In the genomic region with DNA sequence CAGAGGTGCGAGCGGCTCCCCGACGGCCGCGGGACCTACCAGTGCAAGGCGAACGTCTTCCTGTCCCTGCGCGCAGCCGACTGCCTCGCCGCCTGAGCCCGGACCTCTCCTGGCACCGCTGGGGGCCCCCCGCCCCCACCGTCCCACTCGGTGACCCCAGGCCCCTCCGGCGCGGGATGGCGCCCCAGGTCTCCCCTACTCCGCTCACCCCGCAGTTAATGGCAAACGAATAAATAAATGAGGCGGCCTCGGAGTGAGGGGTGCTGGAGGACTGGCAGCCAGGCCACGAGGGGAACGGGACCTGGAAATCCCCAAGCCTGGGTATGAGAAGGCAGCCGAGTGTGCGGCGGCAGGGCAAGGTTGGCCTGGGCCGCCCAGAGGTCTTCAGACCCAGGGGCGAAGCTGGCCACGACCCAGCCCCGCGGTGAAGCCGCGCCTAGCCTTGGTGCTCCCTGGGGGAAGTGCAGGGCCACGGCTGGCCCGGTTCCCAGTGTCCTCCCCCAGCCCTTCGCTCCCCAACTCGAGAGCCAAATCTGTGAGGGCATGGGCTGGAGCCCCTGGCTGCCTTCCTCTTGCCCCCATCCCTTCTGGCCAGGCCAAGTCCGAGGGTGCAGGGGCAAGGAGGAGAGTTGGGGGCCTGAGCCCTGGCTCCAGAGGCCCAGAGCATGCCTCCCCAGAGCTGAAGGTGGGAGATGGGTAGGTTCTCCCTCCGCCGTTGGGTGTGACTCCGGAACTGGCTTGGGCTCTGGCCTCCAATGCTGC, we compare ENCODE assay signal across 1 cellular context.
A peak's percentile ranks its signal among the peaks of the same experiment; 100 is the strongest.
TF ChIP-seq lines count a peak whose summit lies in the region.

No MANE protein-coding gene starts in this region.

TF ChIP-seq in HepG2, 621 proteins besides CTCF, POLR2A, EP300 and RAD21 (continued from another document and continues in another):
- TF ChIP-seq AHDC1 (CRISPR knock-in tag; IDR thresholded peaks at IDR 0.05; ENCODE audit: borderline replicate concordance) = no peak
- TF ChIP-seq, protein P1, sequence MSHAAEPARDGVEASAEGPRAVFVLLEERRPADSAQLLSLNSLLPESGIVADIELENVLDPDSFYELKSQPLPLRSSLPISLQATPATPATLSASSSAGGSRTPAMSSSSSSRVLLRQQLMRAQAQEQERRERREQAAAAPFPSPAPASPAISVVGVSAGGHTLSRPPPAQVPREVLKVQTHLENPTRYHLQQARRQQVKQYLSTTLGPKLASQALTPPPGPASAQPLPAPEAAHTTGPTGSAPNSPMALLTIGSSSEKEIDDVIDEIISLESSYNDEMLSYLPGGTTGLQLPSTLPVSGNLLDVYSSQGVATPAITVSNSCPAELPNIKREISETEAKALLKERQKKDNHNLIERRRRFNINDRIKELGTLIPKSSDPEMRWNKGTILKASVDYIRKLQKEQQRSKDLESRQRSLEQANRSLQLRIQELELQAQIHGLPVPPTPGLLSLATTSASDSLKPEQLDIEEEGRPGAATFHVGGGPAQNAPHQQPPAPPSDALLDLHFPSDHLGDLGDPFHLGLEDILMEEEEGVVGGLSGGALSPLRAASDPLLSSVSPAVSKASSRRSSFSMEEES (CRISPR knock-in tag; IDR thresholded peaks at IDR 0.05) = no peak
- peak; percentile 80 for TF ChIP-seq PATZ1 (CRISPR knock-in tag; IDR thresholded peaks at IDR 0.05)
- no peak for TF ChIP-seq SIX1 (CRISPR knock-in tag; IDR thresholded peaks at IDR 0.05; ENCODE audit: borderline replicate concordance)
- no peak for TF ChIP-seq JDP2 (CRISPR knock-in tag; IDR thresholded peaks at IDR 0.05; ENCODE audit: borderline replicate concordance)
- TF ChIP-seq ZMYM2 (CRISPR knock-in tag; IDR thresholded peaks at IDR 0.05) = no peak
- TF ChIP-seq ZNF563 (CRISPR knock-in tag; IDR thresholded peaks at IDR 0.05) = 0 out of 2 replicates have a peak, but pooled peaks have one; percentile 63
- TF ChIP-seq GMEB2 (CRISPR knock-in tag; IDR thresholded peaks at IDR 0.05; ENCODE audit: low read depth) = no peak
- TF ChIP-seq ATF5 (CRISPR knock-in tag; IDR thresholded peaks at IDR 0.05; ENCODE audit: low read depth) = no peak
- no peak for TF ChIP-seq ZNF232 (CRISPR knock-in tag; IDR thresholded peaks at IDR 0.05; ENCODE audit: borderline replicate concordance)
- peak; percentile 78; the same call in 1 of the 2 replicates for TF ChIP-seq ZNF274 (CRISPR knock-in tag; IDR thresholded peaks at IDR 0.05)
- TF ChIP-seq CBX1 (IDR thresholded peaks at IDR 0.05; ENCODE audit: low read depth) = no peak
- no peak for TF ChIP-seq ZSCAN20 (CRISPR knock-in tag; IDR thresholded peaks at IDR 0.05; ENCODE audit: borderline replicate concordance)
- no peak for TF ChIP-seq ELK4 (CRISPR knock-in tag; IDR thresholded peaks at IDR 0.05; ENCODE audit: borderline replicate concordance)
- TF ChIP-seq HDAC2 (CRISPR knock-in tag; IDR thresholded peaks at IDR 0.05) = 0 out of 2 replicates have a peak, but pooled peaks have one; percentile 20
- TF ChIP-seq, protein P2, sequence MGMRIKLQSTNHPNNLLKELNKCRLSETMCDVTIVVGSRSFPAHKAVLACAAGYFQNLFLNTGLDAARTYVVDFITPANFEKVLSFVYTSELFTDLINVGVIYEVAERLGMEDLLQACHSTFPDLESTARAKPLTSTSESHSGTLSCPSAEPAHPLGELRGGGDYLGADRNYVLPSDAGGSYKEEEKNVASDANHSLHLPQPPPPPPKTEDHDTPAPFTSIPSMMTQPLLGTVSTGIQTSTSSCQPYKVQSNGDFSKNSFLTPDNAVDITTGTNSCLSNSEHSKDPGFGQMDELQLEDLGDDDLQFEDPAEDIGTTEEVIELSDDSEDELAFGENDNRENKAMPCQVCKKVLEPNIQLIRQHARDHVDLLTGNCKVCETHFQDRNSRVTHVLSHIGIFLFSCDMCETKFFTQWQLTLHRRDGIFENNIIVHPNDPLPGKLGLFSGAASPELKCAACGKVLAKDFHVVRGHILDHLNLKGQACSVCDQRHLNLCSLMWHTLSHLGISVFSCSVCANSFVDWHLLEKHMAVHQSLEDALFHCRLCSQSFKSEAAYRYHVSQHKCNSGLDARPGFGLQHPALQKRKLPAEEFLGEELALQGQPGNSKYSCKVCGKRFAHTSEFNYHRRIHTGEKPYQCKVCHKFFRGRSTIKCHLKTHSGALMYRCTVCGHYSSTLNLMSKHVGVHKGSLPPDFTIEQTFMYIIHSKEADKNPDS (CRISPR knock-in tag; IDR thresholded peaks at IDR 0.05) = no peak
- TF ChIP-seq ZBTB4 (CRISPR knock-in tag; IDR thresholded peaks at IDR 0.05; ENCODE audit: borderline replicate concordance) = peak; percentile 40; the same call in 1 of the 2 replicates
- no peak; the same call in 1 of the 2 replicates for TF ChIP-seq PAX8 (CRISPR knock-in tag; IDR thresholded peaks at IDR 0.05; ENCODE audit: borderline replicate concordance)
- TF ChIP-seq CHCHD3 (CRISPR knock-in tag; IDR thresholded peaks at IDR 0.05) = no peak
- TF ChIP-seq ZNF644 (CRISPR knock-in tag; IDR thresholded peaks at IDR 0.05; ENCODE audit: low read depth) = no peak
- no peak for TF ChIP-seq CEBPZ (IDR thresholded peaks at IDR 0.05; ENCODE audit: low read length)
- no peak; the same call in 1 of the 2 replicates for TF ChIP-seq E2F5 (CRISPR knock-in tag; conservative IDR thresholded peaks at IDR 0.05)
- TF ChIP-seq ZNF484 (CRISPR knock-in tag; IDR thresholded peaks at IDR 0.05; ENCODE audit: borderline replicate concordance, low read depth) = no peak
- TF ChIP-seq NFKBIZ (CRISPR knock-in tag; IDR thresholded peaks at IDR 0.05) = no peak
